In genomic region chr12:80277732-80278131, GRCh38 we compare ENCODE assay signal across 18 cellular contexts.
DNase-seq lines count a peak whose midpoint lies in the region; ATAC-seq, FAIRE-seq and TF ChIP-seq lines count a peak whose summit lies in the region.
"Had no signal": no experiment of that assay in that cellular context is flagged by ENCODE, and none has a peak within 500 bp of the region (broad histone marks: within the 10 kb centered on the region; RNA-seq: fewer than 3 reads in every experiment).

No MANE protein-coding gene starts in this region.

- no peaks in the 10 kb centered on the region for H3K79me2 ChIP-seq in OCI-LY3 (ENCODE audit: low read length)

- no peaks in the 10 kb centered on the region for H3K27me3 ChIP-seq in OCI-LY3 (ENCODE audit: low read depth, low read length)
- no peaks in the 10 kb centered on the region for H3K27me3 ChIP-seq in mesenchymal stem cell (ENCODE audit: control insufficient read depth in 1 of 2, insufficient read depth in 1 of 2, low read length in 2 of 2)
- H3K27me3 ChIP-seq: BLaER1 had no signal

- no peak overlapping the region for H2BK12ac ChIP-seq in mesenchymal stem cell (ENCODE audit: low read length in 2 of 2)

- no peak overlapping the region for H2AFZ ChIP-seq in OCI-LY3 (ENCODE audit: low read depth, low read length)
- no peak overlapping the region for H2AFZ ChIP-seq in mesenchymal stem cell (ENCODE audit: low read depth, low read length)
- H2AFZ ChIP-seq: GM23248 had no signal

- no peak overlapping the region for H3K27ac Mint-ChIP-seq in stimulated activated memory B cell treated with anti-CD40 and anti-IgM and Interleukin-4, amounts not matched to agents 10 μg/mL and 1 μg/mL and 100 μg/mL, for 72 hours
- H3K27ac Mint-ChIP-seq: CD8-positive, alpha-beta memory T cell had no signal

- no peaks in the 10 kb centered on the region for H3K27me3 Mint-ChIP-seq in stimulated activated memory B cell treated with anti-CD40 and anti-IgM and Interleukin-4, amounts not matched to agents 10 μg/mL and 1 μg/mL and 100 μg/mL, for 72 hours
- H3K27me3 Mint-ChIP-seq: CD8-positive, alpha-beta memory T cell had no signal

- no peak overlapping the region for H2BK5ac ChIP-seq in mesenchymal stem cell (ENCODE audit: low read depth, low read length, poor library complexity, severe bottlenecking)

- no peaks in the 10 kb centered on the region for H3K4me1 Mint-ChIP-seq in stimulated activated memory B cell treated with anti-CD40 and anti-IgM and Interleukin-4, amounts not matched to agents 10 μg/mL and 1 μg/mL and 100 μg/mL, for 72 hours
- H3K4me1 Mint-ChIP-seq: CD8-positive, alpha-beta memory T cell had no signal

- H3K36me3 ChIP-seq in OCI-LY3 (replicated peaks; ENCODE audit: low read depth, low read length) (no peaks in the 10 kb centered on the region), mesenchymal stem cell (ENCODE audit: control insufficient read depth in 1 of 2, insufficient read depth in 2 of 2, low read depth in 1 of 2, low read length in 2 of 2) (no peaks in the 10 kb centered on the region)
- H3K36me3 ChIP-seq: BLaER1 had no signal

- H3K4me3 ChIP-seq in OCI-LY3 (ENCODE audit: low read length), result no peak overlapping the region
- no peak overlapping the region for H3K4me3 ChIP-seq in mesenchymal stem cell (ENCODE audit: insufficient read depth in 1 of 2, low read depth in 1 of 2, low read length in 2 of 2)
- H3K4me3 ChIP-seq: BLaER1, GM12878, GM23248, K562 had no signal

- H3K14ac ChIP-seq in mesenchymal stem cell (ENCODE audit: low read length in 2 of 2), result no peak overlapping the region

- H2AK5ac ChIP-seq in mesenchymal stem cell (ENCODE audit: low read length, severe bottlenecking), result no peak overlapping the region

- no peaks in the 10 kb centered on the region for H3K36me3 Mint-ChIP-seq in stimulated activated memory B cell treated with anti-CD40 and anti-IgM and Interleukin-4, amounts not matched to agents 10 μg/mL and 1 μg/mL and 100 μg/mL, for 72 hours
- H3K36me3 Mint-ChIP-seq: CD8-positive, alpha-beta memory T cell had no signal

- no peaks in the 10 kb centered on the region for H4K20me1 ChIP-seq in OCI-LY3 (ENCODE audit: insufficient read depth, low read length)
- H4K20me1 ChIP-seq: BLaER1 had no signal

- H4K8ac ChIP-seq in mesenchymal stem cell (ENCODE audit: low read length), result no peak overlapping the region

- no peak for ATAC-seq in stimulated activated memory B cell treated with anti-CD40 and anti-IgM and Interleukin-4, amounts not matched to agents 10 μg/mL and 1 μg/mL and 100 μg/mL, for 72 hours
- ATAC-seq: GM12878, K562 had no signal

- H3K9me3 Mint-ChIP-seq in stimulated activated memory B cell treated with anti-CD40 and anti-IgM and Interleukin-4, amounts not matched to agents 10 μg/mL and 1 μg/mL and 100 μg/mL, for 72 hours, result peaks cover 13% of the 10 kb centered on the region

- peak; percentile 79 for FAIRE-seq in islet of Langerhans (lab: Jason Lieb, UNC)
- FAIRE-seq: GM12878, GM18507, H54, K562 had no signal

- no peak overlapping the region for H3K23ac ChIP-seq in mesenchymal stem cell (ENCODE audit: low read length in 2 of 2)

- H3K27ac ChIP-seq in OCI-LY3 (ENCODE audit: low read length) (no peak overlapping the region), mesenchymal stem cell (ENCODE audit: low read length, poor library complexity, severe bottlenecking) (no peak overlapping the region)
- H3K27ac ChIP-seq: BLaER1, GM23248, HL-60 had no signal

- H3K9me3 ChIP-seq in OCI-LY3 (ENCODE audit: insufficient read depth, low read length) (no peaks in the 10 kb centered on the region), mesenchymal stem cell (ENCODE audit: control insufficient read depth, low read length) (peaks cover 12% of the 10 kb centered on the region)
- H3K9me3 ChIP-seq: Caco-2 had no signal

- H3K4me2 ChIP-seq in OCI-LY3 (ENCODE audit: low read length) (peak overlapping the region; percentile 21), mesenchymal stem cell (ENCODE audit: low read length, poor library complexity, severe bottlenecking) (no peak overlapping the region)
- H3K4me2 ChIP-seq: BLaER1 had no signal

- TF ChIP-seq CTCF in OCI-LY3 (IDR thresholded peaks at IDR 0.05; ENCODE audit: low read depth, low read length), result no peak

- no peak overlapping the region for H2BK15ac ChIP-seq in mesenchymal stem cell (ENCODE audit: low read depth, poor library complexity, severe bottlenecking)

- H3K9ac ChIP-seq in OCI-LY3 (ENCODE audit: low read length) (no peak overlapping the region), mesenchymal stem cell (ENCODE audit: low read length) (no peak overlapping the region)
- H3K9ac ChIP-seq: BLaER1, GM23248 had no signal

- H3K4ac ChIP-seq in mesenchymal stem cell (ENCODE audit: low read depth in 1 of 2, low read length in 2 of 2), result no peak overlapping the region

- peaks cover 22% of the 10 kb centered on the region for H3K4me1 ChIP-seq in OCI-LY3 (ENCODE audit: low read length)
- H3K4me1 ChIP-seq in mesenchymal stem cell (ENCODE audit: control insufficient read depth, insufficient read depth, low read depth, low read length), result no peaks in the 10 kb centered on the region
- H3K4me1 ChIP-seq: Caco-2 had no signal

- 100% methylated on average over 4 of the region's 4 CpGs for WGBS in mesenchymal stem cell

- H2BK120ac ChIP-seq in mesenchymal stem cell (ENCODE audit: low read depth, low read length), result no peak overlapping the region

- no peaks in the 10 kb centered on the region for H3K79me1 ChIP-seq in mesenchymal stem cell (replicated peaks; ENCODE audit: low read length, poor library complexity, severe bottlenecking)

- no peak overlapping the region for H4K91ac ChIP-seq in mesenchymal stem cell (ENCODE audit: low read length)

- no peak overlapping the region for H3K4me3 Mint-ChIP-seq in stimulated activated memory B cell treated with anti-CD40 and anti-IgM and Interleukin-4, amounts not matched to agents 10 μg/mL and 1 μg/mL and 100 μg/mL, for 72 hours
- H3K4me3 Mint-ChIP-seq: CD8-positive, alpha-beta memory T cell had no signal

- DNase-seq in EH (ENCODE audit: low read depth), result peak; percentile 32
- peak; percentile 46 for DNase-seq in HCEC 1CT
- no peak for DNase-seq in NCI-H2227 (lab: John Stamatoyannopoulos, UW; ENCODE audit: unreplicated experiment)
- no peak for DNase-seq in mesenchymal stem cell
- DNase-seq: AML-193; Caco-2; CD8-positive, alpha-beta memory T cell; DND-41; GM23248 had no signal

- H3K18ac ChIP-seq in mesenchymal stem cell (ENCODE audit: low read depth in 1 of 2, low read length in 2 of 2), result no peak overlapping the region

Comparison
In these comparisons a context has a peak if more than half of its experiments do, and no peak if none do; other contexts are left out.
1. DNase-seq: peak in EH (single experiment) and HCEC 1CT (single experiment); none in NCI-H2227 (single experiment) and mesenchymal stem cell (single experiment).